In the genomic region with DNA sequence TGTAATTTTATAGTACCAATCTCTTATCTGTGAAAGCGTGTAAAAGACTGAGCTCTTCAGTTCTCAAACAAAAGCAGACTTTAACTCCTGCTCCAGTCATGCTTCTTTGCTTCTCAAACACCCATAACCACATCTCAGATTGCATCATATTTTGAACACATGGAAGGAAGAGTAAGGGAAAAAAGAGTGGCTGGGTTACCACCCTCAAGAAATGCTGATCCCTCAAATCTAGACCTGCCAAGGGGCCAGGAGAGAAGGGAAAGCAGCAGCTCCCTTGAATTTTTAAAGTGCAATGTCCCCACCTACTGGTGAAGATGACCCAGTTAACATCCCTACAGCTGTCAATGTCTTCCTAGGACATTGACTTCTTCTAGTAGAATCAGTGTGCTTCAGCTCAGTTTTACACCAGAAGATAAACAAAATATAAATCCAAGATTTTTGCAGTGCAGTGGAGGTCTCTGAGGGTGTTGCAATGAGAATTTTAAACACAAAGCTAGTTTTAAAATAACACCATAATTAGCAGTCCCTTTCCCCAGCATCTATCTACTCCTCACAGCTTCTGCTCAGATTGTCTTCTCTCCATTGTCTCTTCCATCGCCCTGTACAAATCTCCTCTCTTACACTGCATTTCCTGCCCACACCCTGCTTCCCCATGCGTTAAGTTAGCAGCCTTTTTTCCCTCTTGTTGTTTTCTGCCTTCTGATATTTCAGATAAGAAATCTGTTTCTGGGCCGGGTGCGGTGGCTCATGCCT, we compare ENCODE assay signal across 9 cellular contexts. TPM values are rescaled to one million over a fixed set of nuclear protein-coding genes. Genes with fewer than 3 reads are reported as not detected.
DNase-seq lines count a peak whose midpoint lies in the region; ATAC-seq and TF ChIP-seq lines count a peak whose summit lies in the region.
"Had no signal": no experiment of that assay in that cellular context is flagged by ENCODE, and none has a peak within 500 bp of the region (broad histone marks: within the 10 kb centered on the region; RNA-seq: fewer than 3 reads in every experiment).

No MANE protein-coding gene starts in this region.

- H3K9me3 Mint-ChIP-seq in activated T-cell treated with anti-CD3 and anti-CD28 coated beads, Interleukin-2, amount 50 U/mL, for 4 hours, result peaks cover 8% of the 10 kb centered on the region

- no peak overlapping the region for H2AFZ ChIP-seq in KMS-11 (ENCODE audit: low read depth)

- intact Hi-C loops in left lung (cut with DNase I), result no loop called here
- intact Hi-C loops in transverse colon (cut with DNase I; ENCODE audit: low total_unique reads), result no loop called here

- H3K4me1 Mint-ChIP-seq in activated T-cell treated with anti-CD3 and anti-CD28 coated beads, Interleukin-2, amount 50 U/mL, for 4 hours (ENCODE audit: low read depth), result no peaks in the 10 kb centered on the region

- no peak for TF ChIP-seq POLR2A in transverse colon (IDR thresholded peaks at IDR 0.05)

- no peak for TF ChIP-seq EP300 in transverse colon (IDR thresholded peaks at IDR 0.05; ENCODE audit: low read depth)

- ATAC-seq in activated T-cell treated with anti-CD3 and anti-CD28 coated beads, Interleukin-2, amount 50 U/mL, for 4 hours, result peak; percentile 66 to 73
- peak; percentile 99 for ATAC-seq in left lung
- ATAC-seq in HG02884 (IDR thresholded peaks at IDR 0.05; ENCODE audit: unreplicated experiment), result no peak

- H3K27ac ChIP-seq in KMS-11 (no peak overlapping the region), left lung (no peak overlapping the region), transverse colon (no peak overlapping the region)

- no peak overlapping the region for H3K4me2 ChIP-seq in KMS-11

- peak; percentile 80 for TF ChIP-seq CTCF in KMS-11 (conservative IDR thresholded peaks at IDR 0.05; ENCODE audit: low read depth, low read length)
- TF ChIP-seq CTCF in choroid plexus epithelial cell (conservative IDR thresholded peaks at IDR 0.05; ENCODE audit: low read depth, low read length), result peak; percentile 79
- peak; percentile 50 to 68 for TF ChIP-seq CTCF in left lung (IDR thresholded peaks at IDR 0.05)
- peak; percentile 51 to 62 (median 53) for TF ChIP-seq CTCF in transverse colon (IDR thresholded peaks at IDR 0.05)

- DNase-seq in activated T-cell treated with anti-CD3 and anti-CD28 coated beads, Interleukin-2, amount 50 U/mL, for 4 hours, result no peak
- DNase-seq in activated T-cell treated with anti-CD3 and anti-CD28 coated beads for 4 hours (no peak), RPMI8226 (peak; percentile 68), choroid plexus epithelial cell (ENCODE audit: low read depth) (peak; percentile 78), left lung (no peak), transverse colon (peak; percentile 28)

- H3K9ac ChIP-seq in KMS-11, result no peak overlapping the region

- H3K9me3 ChIP-seq in left lung (no peaks in the 10 kb centered on the region), transverse colon (no peaks in the 10 kb centered on the region)

- H3K27me3 ChIP-seq in KMS-11 (ENCODE audit: insufficient read depth, low read depth) (no peaks in the 10 kb centered on the region), left lung (peaks cover 6 to 16% of the 10 kb centered on the region in 2 donors), transverse colon (peaks cover 28% of the 10 kb centered on the region)

- no peaks in the 10 kb centered on the region; the same call in 1 of the 2 replicates for H3K36me3 ChIP-seq in KMS-11 (ENCODE audit: insufficient read depth)
- H3K36me3 ChIP-seq in left lung, result no peaks in the 10 kb centered on the region
- no peaks in the 10 kb centered on the region for H3K36me3 ChIP-seq in transverse colon

- in situ Hi-C loops in transverse colon (cut with MboI; ENCODE audit: low pct_ligation_motif_present in 1 of 4, low pct_unique_long_range_greater_than_20kb in 1 of 4, low sequenced_read_pairs in 3 of 4), result loop anchor here in 1 of 4 donors (25.0 kb wide), 1 partner anchor 549 kb away; no protein-coding TSS in a partner anchor

- no peak overlapping the region for H3K4me3 Mint-ChIP-seq in activated T-cell treated with anti-CD3 and anti-CD28 coated beads, Interleukin-2, amount 50 U/mL, for 4 hours
- H3K4me3 Mint-ChIP-seq: stimulated activated naive CD8-positive, alpha-beta T cell treated with anti-CD3 and anti-CD28 coated beads, Interleukin-15, Interleukin-2, amounts not matched to agents 100 ng/mL and 50 ng/mL, for 24 hours had no signal

- no peaks in the 10 kb centered on the region for H4K20me1 ChIP-seq in KMS-11 (ENCODE audit: insufficient read depth)

- WGBS in transverse colon (ENCODE audit: low coverage in 1 of 2), 2 donors, result 37 to 63% methylated on average over 2 to 5 of the region's 5 CpGs

- H3K79me2 ChIP-seq in KMS-11 (ENCODE audit: insufficient read depth, low read depth), result no peaks in the 10 kb centered on the region

- H3K4me1 ChIP-seq in KMS-11 (ENCODE audit: low read depth, poor library complexity, severe bottlenecking), result peaks cover 9% of the 10 kb centered on the region
- no peaks in the 10 kb centered on the region for H3K4me1 ChIP-seq in left lung
- peaks cover 0 to 4% (median 0%) of the 10 kb centered on the region in 4 donors for H3K4me1 ChIP-seq in transverse colon

- no peak overlapping the region for H3K4me3 ChIP-seq in KMS-11 (IDR thresholded peaks at IDR 0.05; ENCODE audit: insufficient read depth, low read depth, low read length)
- H3K4me3 ChIP-seq in choroid plexus epithelial cell (ENCODE audit: low read depth, low read length), result no peak overlapping the region
- no peak overlapping the region for H3K4me3 ChIP-seq in left lung
- no peak overlapping the region for H3K4me3 ChIP-seq in transverse colon

- peaks cover 49% of the 10 kb centered on the region for H3K27me3 Mint-ChIP-seq in activated T-cell treated with anti-CD3 and anti-CD28 coated beads, Interleukin-2, amount 50 U/mL, for 4 hours (ENCODE audit: low read depth)

- H3K36me3 Mint-ChIP-seq in activated T-cell treated with anti-CD3 and anti-CD28 coated beads, Interleukin-2, amount 50 U/mL, for 4 hours (ENCODE audit: insufficient read depth), result no peaks in the 10 kb centered on the region

RNA-seq across cellular contexts. Expression of a gene that starts 22.6 kb away (rescaled TPM):
- total RNA-seq in activated T-cell treated with anti-CD3 and anti-CD28 coated beads, Interleukin-2, amount 50 U/mL, for 4 hours, result under 1 TPM in 2 of 3 donors, not detected in 1; 0.56 to 0.82 TPM
- 10 to 100 TPM in 1 of 2 donors, 1 to 10 TPM in 1; 1.5 to 31.3 TPM for total RNA-seq in left lung
- total RNA-seq in transverse colon, result under 1 TPM in 2 of 4 donors, not detected in 2; 0.27 to 0.32 TPM

RNA-seq across cellular contexts. Expression of a gene that starts 30.8 kb away (rescaled TPM):
- 1 to 10 TPM in 2 of 3 donors, under 1 TPM in 1; 0.82 to 2.0 (median 1.2) TPM for total RNA-seq in activated T-cell treated with anti-CD3 and anti-CD28 coated beads, Interleukin-2, amount 50 U/mL, for 4 hours
- total RNA-seq in left lung (1 to 10 TPM; 1.5 to 2.8 TPM), transverse colon (1 to 10 TPM in 1 of 4 donors, not detected in 3; 5.7 TPM)

RNA-seq across cellular contexts. Expression of a gene that starts 44.8 kb away (rescaled TPM):
- total RNA-seq in activated T-cell treated with anti-CD3 and anti-CD28 coated beads, Interleukin-2, amount 50 U/mL, for 4 hours, result under 1 TPM in 2 of 3 donors, not detected in 1; 0.41 to 0.50 TPM
- 1 to 10 TPM in 1 of 2 donors, under 1 TPM in 1; 0.37 to 7.0 TPM for total RNA-seq in left lung
- 1 to 10 TPM in 1 of 4 donors, not detected in 3; 2.7 TPM for total RNA-seq in transverse colon

RNA-seq across cellular contexts. Expression of a gene that starts 52.6 kb away (rescaled TPM):
- total RNA-seq in activated T-cell treated with anti-CD3 and anti-CD28 coated beads, Interleukin-2, amount 50 U/mL, for 4 hours, result 100 to 1,000 TPM; 288 to 334 (median 305) TPM
- total RNA-seq in left lung (10 to 100 TPM; 75.9 to 90.0 TPM), transverse colon (10 to 100 TPM; 12.3 to 48.2 (median 27.1) TPM)

RNA-seq across cellular contexts. Expression of a gene that starts 57.9 kb away (rescaled TPM):
- 100 to 1,000 TPM; 327 to 343 (median 337) TPM for total RNA-seq in activated T-cell treated with anti-CD3 and anti-CD28 coated beads, Interleukin-2, amount 50 U/mL, for 4 hours
- total RNA-seq in left lung (100 to 1,000 TPM in 1 of 2 donors, 10 to 100 TPM in 1; 93.6 to 122 TPM), transverse colon (10 to 100 TPM in 3 of 4 donors, 1 to 10 TPM in 1; 9.4 to 95.2 (median 72.6) TPM)

Comparison
In these comparisons a context has a peak if more than half of its experiments do, and no peak if none do; other contexts are left out.
1. DNase-seq: peak in RPMI8226 (single experiment), choroid plexus epithelial cell (single experiment) and transverse colon (single experiment); none in activated T-cell treated with anti-CD3 and anti-CD28 coated beads, Interleukin-2, amount 50 U/mL, for 4 hours (single experiment), activated T-cell treated with anti-CD3 and anti-CD28 coated beads for 4 hours (single experiment) and left lung (0 of 2).
2. Peak in every context shown above with its lines, with median percentiles within 50 percentile points of each other: CTCF ChIP-seq.